Comparison of ENCODE assay signal across 8 cellular contexts in the genomic region with DNA sequence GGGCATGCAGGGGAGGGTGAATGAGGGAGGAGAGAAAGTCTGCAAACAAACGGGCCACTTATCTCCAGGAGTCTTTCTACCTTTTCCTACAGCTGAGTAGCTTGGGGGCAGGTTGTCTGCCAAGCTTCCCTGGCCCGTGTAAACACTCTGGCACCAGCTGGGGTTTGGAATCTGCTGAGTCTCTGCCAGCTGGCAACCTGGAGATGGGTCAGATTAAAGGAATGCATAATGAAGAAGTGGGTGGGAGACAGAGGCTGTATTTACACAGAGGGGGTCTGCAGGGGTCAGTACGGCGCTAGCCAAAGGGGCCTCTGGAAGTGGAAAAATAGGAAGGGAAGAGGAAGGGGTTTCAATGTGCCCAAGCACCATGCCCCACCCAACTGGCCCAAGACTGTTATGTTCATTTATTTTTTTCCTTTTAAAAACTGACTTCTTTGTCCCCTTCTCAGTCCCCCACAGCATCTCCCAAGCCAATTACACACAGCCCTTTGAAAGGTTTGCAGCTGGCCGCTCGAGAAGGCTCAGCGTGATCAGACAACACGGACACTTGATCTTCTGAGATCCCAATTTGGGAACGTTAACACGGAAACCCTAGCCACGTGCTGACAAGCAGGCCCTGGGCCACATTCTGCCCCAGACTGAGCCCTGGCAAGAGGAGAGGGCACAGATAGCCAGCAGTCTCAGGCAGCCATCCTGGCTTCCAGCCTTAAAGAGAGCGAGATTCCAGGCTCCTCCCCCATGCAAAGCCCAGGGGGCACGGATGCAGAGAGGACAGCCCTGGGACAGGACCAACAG. TPM values are rescaled to one million over a fixed set of nuclear protein-coding genes. Genes with fewer than 3 reads are reported as not detected.
A peak's percentile ranks its signal among the peaks of the same experiment; 100 is the strongest.
DNase-seq lines count a peak whose midpoint lies in the region; ATAC-seq, FAIRE-seq and TF ChIP-seq lines count a peak whose summit lies in the region.

No MANE protein-coding gene starts in this region.

- TF ChIP-seq EP300 in H1 (IDR thresholded peaks at IDR 0.05; ENCODE audit: borderline replicate concordance in 1 of 2, low read depth in 2 of 2, low read length in 2 of 2), result no peak

- no peaks in the 10 kb centered on the region for H3K27me3 ChIP-seq in H1 (replicated peaks in 1 of 4; ENCODE audit: control insufficient read depth in 3 of 4, extremely low read depth in 1 of 4, insufficient read depth in 3 of 4, low read length in 3 of 4)

- peaks cover 9% of the 10 kb centered on the region for H3K79me1 ChIP-seq in H1 (ENCODE audit: low read depth, low read length)

- FAIRE-seq in H1 (lab: Jason Lieb, UNC), result no peak

- peak overlapping the region; percentile 58 to 61 for H3K4me2 ChIP-seq in H1 (ENCODE audit: insufficient read depth in 1 of 2, low read depth in 2 of 2, low read length in 2 of 2)

- H3K23me2 ChIP-seq in H1 (ENCODE audit: low read depth, low read length), result no peaks in the 10 kb centered on the region; the same call in 1 of the 2 replicates

- TF ChIP-seq POLR2A in H1 (IDR thresholded peaks at IDR 0.05; ENCODE audit: control extremely low read depth in 1 of 2, low read depth in 2 of 2, low read length in 2 of 2), result no peak

- H3K56ac ChIP-seq in H1 (replicated peaks; ENCODE audit: insufficient read length, low read depth, low read length), result no peak overlapping the region

- peak overlapping the region; percentile 28; the same call in 1 of the 2 replicates for H2BK20ac ChIP-seq in H1 (ENCODE audit: low read length)

- no peak overlapping the region for H2BK120ac ChIP-seq in H1 (replicated peaks; ENCODE audit: low read depth, low read length)

- peak in 1 of 3 experiments; percentile 4; a peak in 2 of 4 replicates for TF ChIP-seq CTCF in H1 (IDR thresholded peaks at IDR 0.05; ENCODE audit: control extremely low read depth in 1 of 3, insufficient read depth in 1 of 3, low read depth in 1 of 3, low read length in 3 of 3)

- H2AFZ ChIP-seq in H1 (ENCODE audit: low read length), result no peak overlapping the region; the same call in 1 of the 2 replicates

- H3K18ac ChIP-seq in H1 (ENCODE audit: extremely low read depth, low read length), result peak overlapping the region; percentile 26; the same call in 1 of the 2 replicates

- ATAC-seq in HG03159 (IDR thresholded peaks at IDR 0.05; ENCODE audit: unreplicated experiment), result no peak

- H3K4ac ChIP-seq in H1 (replicated peaks; ENCODE audit: insufficient read length, low read depth, low read length), result no peak overlapping the region

- POLR2A ChIA-PET in H1 (lab: Charles Lee; ENCODE audit: partially characterized antibody), result interaction anchor here (1.0 to 2.0 kb wide), 6 partner anchors 12 to 36 kb away, joined by 3 to 7 read pairs (median 4); a partner anchor contains a TSS

- H3K23ac ChIP-seq in H1 (ENCODE audit: insufficient read length), result no peak overlapping the region

- in situ Hi-C loops in KBM-7 (cut with MboI; ENCODE audit: low pct_unique_long_range_greater_than_20kb, low sequenced_read_pairs), result no loop called here

- peak overlapping the region; percentile 6 for H4K91ac ChIP-seq in H1 (replicated peaks; ENCODE audit: insufficient read length, low read length)

- peaks cover 0 to 55% of the 10 kb centered on the region in 2 experiments; a peak in 3 of 4 replicates for H3K79me2 ChIP-seq in H1 (ENCODE audit: control insufficient read depth in 1 of 2, insufficient read depth in 2 of 2, low read length in 2 of 2)

- H2AK5ac ChIP-seq in H1 (ENCODE audit: low read depth, low read length), result no peak overlapping the region; the same call in 1 of the 2 replicates

- H3K36me3 ChIP-seq in H1 (ENCODE audit: control insufficient read depth in 2 of 4, insufficient read depth in 4 of 4, low read length in 3 of 4) (no peaks in the 10 kb centered on the region), mesodermal cell (ENCODE audit: control insufficient read depth, insufficient read depth, low read length) (peaks cover 15% of the 10 kb centered on the region)

- H3K4me3 ChIP-seq in H1 (ENCODE audit: extremely low read depth in 1 of 4, insufficient read depth in 2 of 4, low read depth in 3 of 4, low read length in 4 of 4), result peak overlapping the region in 3 of 4 experiments; percentile 10 to 43 (median 23); a peak in 4 of 8 replicates
- no peak overlapping the region for H3K4me3 ChIP-seq in mesodermal cell (ENCODE audit: extremely low read depth, insufficient read depth, low read length, poor library complexity, severe bottlenecking)

- H2BK15ac ChIP-seq in H1 (ENCODE audit: low read length), result 0 out of 2 replicates have a peak overlapping the region, but pooled peaks have one; percentile 20

- peaks cover 0 to 1% of the 10 kb centered on the region in 2 experiments for H4K20me1 ChIP-seq in H1 (replicated peaks in 1 of 2; ENCODE audit: control insufficient read depth in 1 of 2, insufficient read depth in 2 of 2, low read length in 2 of 2)

- H2BK5ac ChIP-seq in H1 (ENCODE audit: low read depth, low read length), result peak overlapping the region; percentile 79

- peak overlapping the region; percentile 18; the same call in 1 of the 2 replicates for H2BK12ac ChIP-seq in H1 (ENCODE audit: low read depth, low read length)

- peak; percentile 37 to 47; a peak in 2 of 4 replicates for TF ChIP-seq RAD21 in H1 (IDR thresholded peaks at IDR 0.05 in 1 of 2, conservative IDR thresholded peaks at IDR 0.05 in 1 of 2; ENCODE audit: low read depth in 2 of 2, low read length in 2 of 2)

- H3K9me3 ChIP-seq in H1 (ENCODE audit: insufficient read depth in 2 of 2, low read depth in 1 of 2, low read length in 1 of 2) (no peaks in the 10 kb centered on the region), mesodermal cell (ENCODE audit: control insufficient read depth, low read length) (no peaks in the 10 kb centered on the region)

- CTCF ChIA-PET in H1 (lab: Charles Lee; ENCODE audit: partially characterized antibody), result interaction anchor here (0.8 to 4.2 kb wide), 13 partner anchors 10 to 134 kb away, joined by 3 to 49 read pairs (median 5); a partner anchor contains a TSS

- WGBS in H1 (ENCODE audit: extremely low coverage in 1 of 2, insufficient coverage in 1 of 2, insufficient read length in 1 of 2, insufficient replicate concordance in 2 of 2, low coverage in 1 of 2, low lambda C conversion rate in 2 of 2, missing lambda C conversion rate in 1 of 2), 2 experiments, result 43% methylated on average over 13 of the region's 13 CpGs; no CpG with 5 or more reads in 1 of the 2 experiments
- 42% methylated on average over 12 of the region's 13 CpGs for WGBS in mesodermal cell (ENCODE audit: insufficient coverage in 2 of 2), 2 experiments

- peak overlapping the region in 2 of 4 experiments; percentile 8 to 52; a peak in 4 of 7 replicates for H3K9ac ChIP-seq in H1 (replicated peaks in 1 of 4; ENCODE audit: extremely low read depth in 1 of 4, low read depth in 3 of 4, low read length in 3 of 4)

- peak; percentile 81 for DNase-seq in GM03348 (ENCODE audit: low spot score)
- peak; percentile 99 for DNase-seq in NCI-H69 (lab: John Stamatoyannopoulos, UW)
- DNase-seq in H1 (ENCODE audit: low read depth in 1 of 2, low spot score in 2 of 2), result peak in 1 of 2 experiments; percentile 70
- DNase-seq in activated effector memory CD4-positive, alpha-beta T cell treated with anti-CD3 and anti-CD28 coated beads, Interleukin-2, amount 50 U/mL, for 16 hours, result no peak
- DNase-seq in KBM-7, result no peak
- DNase-seq in stimulated activated CD4-positive, alpha-beta T cell treated with anti-CD3 and anti-CD28 coated beads, Interleukin-4, amount 100 ng/mL, for 1 hour, result no peak

- H3K4me1 ChIP-seq in H1 (replicated peaks in 1 of 4; ENCODE audit: control insufficient read depth in 3 of 4, insufficient read depth in 4 of 4, low read length in 3 of 4) (peaks cover 11 to 17% (median 12%) of the 10 kb centered on the region in 4 experiments), mesodermal cell (ENCODE audit: control insufficient read depth, insufficient read depth, low read length, poor library complexity, severe bottlenecking) (peaks cover 65% of the 10 kb centered on the region)

- H3K27ac ChIP-seq in H1 (ENCODE audit: low read depth, low read length) (peak overlapping the region; percentile 40; the same call in 1 of the 2 replicates), mesodermal cell (ENCODE audit: low read depth, low read length, severe bottlenecking) (peak overlapping the region; percentile 64)

- H4K5ac ChIP-seq in H1 (ENCODE audit: insufficient read length, low read depth, low read length), result no peak overlapping the region

- H4K8ac ChIP-seq in H1 (ENCODE audit: extremely low read depth, insufficient read depth, low read length), result no peak overlapping the region; the same call in 1 of the 2 replicates

- no peak overlapping the region for H3K14ac ChIP-seq in H1 (ENCODE audit: insufficient read length)

TF ChIP-seq in H1, 55 proteins besides CTCF, POLR2A, EP300 and RAD21 (continues in another document):
- TF ChIP-seq SIRT6 (IDR thresholded peaks at IDR 0.05; ENCODE audit: low read length), result no peak
- no peak for TF ChIP-seq EGR1 (IDR thresholded peaks at IDR 0.05; ENCODE audit: borderline replicate concordance, low read depth, low read length)
- TF ChIP-seq GABPA (IDR thresholded peaks at IDR 0.05; ENCODE audit: borderline replicate concordance, insufficient read depth, low read length), result no peak
- TF ChIP-seq CHD1 (IDR thresholded peaks at IDR 0.05; ENCODE audit: low read depth, low read length), result no peak
- TF ChIP-seq NRF1 (IDR thresholded peaks at IDR 0.05; ENCODE audit: low read depth, low read length), result no peak
- TF ChIP-seq, protein P1, sequence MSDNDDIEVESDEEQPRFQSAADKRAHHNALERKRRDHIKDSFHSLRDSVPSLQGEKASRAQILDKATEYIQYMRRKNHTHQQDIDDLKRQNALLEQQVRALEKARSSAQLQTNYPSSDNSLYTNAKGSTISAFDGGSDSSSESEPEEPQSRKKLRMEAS (IDR thresholded peaks at IDR 0.05), result peak; percentile 38; the same call in 1 of the 2 replicates
- TF ChIP-seq POLR2AphosphoS5 (IDR thresholded peaks at IDR 0.05; ENCODE audit: low read depth, low read length), result no peak
- no peak for TF ChIP-seq SP1 (IDR thresholded peaks at IDR 0.05; ENCODE audit: low read depth, low read length)
- TF ChIP-seq BCL11A (IDR thresholded peaks at IDR 0.05; ENCODE audit: low read depth in 2 of 2, low read length in 2 of 2), result no peak
- TF ChIP-seq PHF8 (conservative IDR thresholded peaks at IDR 0.05; ENCODE audit: low read depth, low read length), result no peak

RNA-seq across cellular contexts. Expression of a gene that starts 25.2 kb away (rescaled TPM):
- 21.4 and 21.6 TPM in 2 replicates for total RNA-seq in H1 (2021; fragmentation: NEBNext Ultra II Directional; extraction: Animal tissue kit (Norgen Biotek cat#: 25700))
- polyA plus RNA-seq in H1 (2011; rRNA removed), result 8.5 and 9.0 TPM in 2 replicates
- 8.6 TPM for polyA plus RNA-seq in H1 (2011; cell fraction: cytosol; rRNA removed)
- polyA plus RNA-seq in H1 (2011; cell fraction: nucleus; rRNA removed), result 10.0 TPM
- 8.3 to 11.6 TPM (median 10.6 TPM) in 4 replicates for polyA plus RNA-seq in H1 (2012, experiment 1 of 2)
- polyA plus RNA-seq in H1 (2012, experiment 2 of 2), result 4.8 TPM
- 18.2 TPM for polyA plus RNA-seq in H1 (2013, experiment 1 of 2)
- polyA plus RNA-seq in H1 (2013, experiment 2 of 2), result 21.0 TPM
- polyA minus RNA-seq in H1 (2011; rRNA and poly(A)+ RNA removed), result 15.8 and 16.0 TPM in 2 replicates
- polyA minus RNA-seq in H1 (2011; cell fraction: cytosol; rRNA and poly(A)+ RNA removed), result 10.1 TPM
- polyA minus RNA-seq in H1 (2011; cell fraction: nucleus; rRNA and poly(A)+ RNA removed), result 12.7 TPM
- 19.4 TPM for polyA plus RNA-seq in mesodermal cell (2013, experiment 1 of 2)
- polyA plus RNA-seq in mesodermal cell (2013, experiment 2 of 2), result 16.0 TPM

Comparison
In these comparisons a context has a peak if more than half of its experiments do, and no peak if none do; other contexts are left out.
1. DNase-seq: peak in GM03348 (single experiment) and NCI-H69 (single experiment); none in activated effector memory CD4-positive, alpha-beta T cell treated with anti-CD3 and anti-CD28 coated beads, Interleukin-2, amount 50 U/mL, for 16 hours (single experiment), KBM-7 (single experiment) and stimulated activated CD4-positive, alpha-beta T cell treated with anti-CD3 and anti-CD28 coated beads, Interleukin-4, amount 100 ng/mL, for 1 hour (single experiment).